In genomic region chr22:44550666-44551491, GRCh38 we compare ENCODE assay signal across 10 cellular contexts. TPM values are rescaled to one million over a fixed set of nuclear protein-coding genes. Genes with fewer than 3 reads are reported as not detected.
A peak's percentile ranks its signal among the peaks of the same experiment; 100 is the strongest.
DNase-seq lines count a peak whose midpoint lies in the region; ATAC-seq, FAIRE-seq and TF ChIP-seq lines count a peak whose summit lies in the region.
"Had no signal": no experiment of that assay in that cellular context is flagged by ENCODE, and none has a peak within 500 bp of the region (broad histone marks: within the 10 kb centered on the region; RNA-seq: fewer than 3 reads in every experiment).

No MANE protein-coding gene starts in this region.

- FAIRE-seq in HTR-8/SVneo (lab: Jason Lieb, UNC) = no peak
- no peak for FAIRE-seq in HepG2 (lab: Jason Lieb, UNC)
- FAIRE-seq: H1 had no signal

- WGBS in HepG2 (ENCODE audit: low lambda C conversion rate) = 27% methylated on average over 22 of the region's 22 CpGs
- 51% methylated on average over 22 of the region's 22 CpGs; no CpG with 5 or more reads in 1 of the 2 donors for WGBS in transverse colon (ENCODE audit: low coverage in 1 of 2), 2 donors

- peak; percentile 61 for ATAC-seq in HepG2

- in situ Hi-C loops in HepG2 (cut with HindIII; ENCODE audit: extremely low pct_ligation_motif_present, low pct_unique_long_range_greater_than_20kb) (no loop called here), transverse colon (cut with MboI; ENCODE audit: low pct_ligation_motif_present in 1 of 4, low pct_unique_long_range_greater_than_20kb in 1 of 4, low sequenced_read_pairs in 3 of 4) (no loop called here)

- POLR2A ChIA-PET in HepG2 (lab: Yijun Ruan, JAX) = no interaction called here

- H3K27me3 ChIP-seq in HepG2 (ENCODE audit: control insufficient read depth in 1 of 2, insufficient read depth in 2 of 2, low read length in 2 of 2) = peaks cover 2 to 29% of the 10 kb centered on the region in 2 experiments; a peak in 3 of 5 replicates
- H3K27me3 ChIP-seq in transverse colon = no peaks in the 10 kb centered on the region

- H3K4me1 ChIP-seq in HepG2 (ENCODE audit: insufficient read depth, low read length) = no peaks in the 10 kb centered on the region
- H3K4me1 ChIP-seq in transverse colon = no peaks in the 10 kb centered on the region

- H3K79me2 ChIP-seq in HepG2 (ENCODE audit: insufficient read depth, low read length) = no peaks in the 10 kb centered on the region

- H3K36me3 ChIP-seq in HepG2 (replicated peaks in 1 of 2; ENCODE audit: control insufficient read depth in 1 of 2, insufficient read depth in 2 of 2, low read length in 2 of 2) (no peaks in the 10 kb centered on the region), transverse colon (no peaks in the 10 kb centered on the region)

- intact Hi-C loops in HepG2 (cut with micrococcal nuclease; ENCODE audit: unreplicated experiment) = no loop called here
- intact Hi-C loops in transverse colon (cut with DNase I; ENCODE audit: low total_unique reads) = no loop called here

- TF ChIP-seq CTCF in AG09319 (IDR thresholded peaks at IDR 0.05; ENCODE audit: low read depth, low read length) = no peak
- no peak for TF ChIP-seq CTCF in HepG2 (CRISPR knock-in tag; IDR thresholded peaks at IDR 0.05)
- no peak for TF ChIP-seq CTCF in transverse colon (IDR thresholded peaks at IDR 0.05)

- TF ChIP-seq EP300 in HepG2 (IDR thresholded peaks at IDR 0.05; ENCODE audit: low read depth in 2 of 2, low read length in 2 of 2) (no peak), HepG2 (CRISPR knock-in tag; IDR thresholded peaks at IDR 0.05; ENCODE audit: borderline replicate concordance) (no peak), transverse colon (IDR thresholded peaks at IDR 0.05; ENCODE audit: low read depth) (no peak)

- H3K27ac ChIP-seq in HepG2 (ENCODE audit: extremely low read length, insufficient read depth, low read length) (no peak overlapping the region), transverse colon (peak overlapping the region; percentile 33 to 80 (median 74))
- H3K27ac ChIP-seq: dorsolateral prefrontal cortex had no signal

- no peak overlapping the region for H3K4me3 ChIP-seq in HepG2 (replicated peaks in 1 of 3; ENCODE audit: insufficient read depth in 1 of 3, low read depth in 2 of 3, low read length in 3 of 3)
- H3K4me3 ChIP-seq in transverse colon = peak overlapping the region in 3 of 4 donors; percentile 8 to 39 (median 17)

- no peak for TF ChIP-seq RAD21 in HepG2 (CRISPR knock-in tag; IDR thresholded peaks at IDR 0.05)

- CTCF ChIA-PET in HepG2 (lab: Yijun Ruan, JAX; ENCODE audit: low intra/inter-chr PET ratio, low total read pairs) = no interaction called here

- H3K4me2 ChIP-seq in HepG2 (ENCODE audit: low read depth, low read length) = no peak overlapping the region

- H3K9me3 ChIP-seq in HepG2 (ENCODE audit: low read length) (no peaks in the 10 kb centered on the region), transverse colon (no peaks in the 10 kb centered on the region)

- BruUV-seq in HepG2 (replicated peaks; lab: Mats Ljungman, UMichigan) = no TSS peak

- no peaks in the 10 kb centered on the region for H4K20me1 ChIP-seq in HepG2 (ENCODE audit: insufficient read depth, low read length)

- no peak overlapping the region for H2AFZ ChIP-seq in HepG2 (ENCODE audit: low read length)

- DNase-seq in AG09319 (ENCODE audit: extremely low read depth, low read depth) = peak; percentile 96
- DNase-seq in HTR-8/SVneo (ENCODE audit: insufficient read length, low spot score) = peak; percentile 71
- peak; percentile 89 for DNase-seq in amniotic epithelial cell (ENCODE audit: low read depth)
- DNase-seq in HepG2 (ENCODE audit: low spot score) = no peak
- peak; percentile 64 for DNase-seq in transverse colon
- no peak for DNase-seq in NCI-H2107 (lab: John Stamatoyannopoulos, UW)
- no peak for DNase-seq in anterior cingulate cortex (lab: John Stamatoyannopoulos, UW)
- no peak for DNase-seq in epidermal melanocyte (ENCODE audit: insufficient read length, low spot score)

- no peak overlapping the region for H3K9ac ChIP-seq in HepG2 (ENCODE audit: insufficient read depth, low read depth, low read length)

- no peak for TF ChIP-seq POLR2A in HepG2 (IDR thresholded peaks at IDR 0.05; ENCODE audit: insufficient read depth in 1 of 2, low read depth in 2 of 2, low read length in 2 of 2)
- no peak for TF ChIP-seq POLR2A in transverse colon (IDR thresholded peaks at IDR 0.05)

TF ChIP-seq in HepG2, 621 proteins besides CTCF, POLR2A, EP300 and RAD21 (continues in another document):
- TF ChIP-seq CEBPB (IDR thresholded peaks at IDR 0.05; ENCODE audit: borderline replicate concordance, low read depth, low read length) = peak; percentile 63; the same call in 1 of the 2 replicates
- TF ChIP-seq WIZ (CRISPR knock-in tag; IDR thresholded peaks at IDR 0.05) = no peak
- TF ChIP-seq, protein P1, sequence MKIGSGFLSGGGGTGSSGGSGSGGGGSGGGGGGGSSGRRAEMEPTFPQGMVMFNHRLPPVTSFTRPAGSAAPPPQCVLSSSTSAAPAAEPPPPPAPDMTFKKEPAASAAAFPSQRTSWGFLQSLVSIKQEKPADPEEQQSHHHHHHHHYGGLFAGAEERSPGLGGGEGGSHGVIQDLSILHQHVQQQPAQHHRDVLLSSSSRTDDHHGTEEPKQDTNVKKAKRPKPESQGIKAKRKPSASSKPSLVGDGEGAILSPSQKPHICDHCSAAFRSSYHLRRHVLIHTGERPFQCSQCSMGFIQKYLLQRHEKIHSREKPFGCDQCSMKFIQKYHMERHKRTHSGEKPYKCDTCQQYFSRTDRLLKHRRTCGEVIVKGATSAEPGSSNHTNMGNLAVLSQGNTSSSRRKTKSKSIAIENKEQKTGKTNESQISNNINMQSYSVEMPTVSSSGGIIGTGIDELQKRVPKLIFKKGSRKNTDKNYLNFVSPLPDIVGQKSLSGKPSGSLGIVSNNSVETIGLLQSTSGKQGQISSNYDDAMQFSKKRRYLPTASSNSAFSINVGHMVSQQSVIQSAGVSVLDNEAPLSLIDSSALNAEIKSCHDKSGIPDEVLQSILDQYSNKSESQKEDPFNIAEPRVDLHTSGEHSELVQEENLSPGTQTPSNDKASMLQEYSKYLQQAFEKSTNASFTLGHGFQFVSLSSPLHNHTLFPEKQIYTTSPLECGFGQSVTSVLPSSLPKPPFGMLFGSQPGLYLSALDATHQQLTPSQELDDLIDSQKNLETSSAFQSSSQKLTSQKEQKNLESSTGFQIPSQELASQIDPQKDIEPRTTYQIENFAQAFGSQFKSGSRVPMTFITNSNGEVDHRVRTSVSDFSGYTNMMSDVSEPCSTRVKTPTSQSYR (CRISPR knock-in tag; IDR thresholded peaks at IDR 0.05; ENCODE audit: borderline replicate concordance) = peak; percentile 47; the same call in 1 of the 2 replicates
- TF ChIP-seq ZNF263 (CRISPR knock-in tag; IDR thresholded peaks at IDR 0.05) = peak; percentile 83
- TF ChIP-seq SRSF9 (IDR thresholded peaks at IDR 0.05; ENCODE audit: borderline replicate concordance, insufficient read depth, low read depth, low read length, poor library complexity, severe bottlenecking) = no peak
- TF ChIP-seq CBX1 (IDR thresholded peaks at IDR 0.05; ENCODE audit: low read depth) = no peak
- no peak for TF ChIP-seq EZH2 (conservative IDR thresholded peaks at IDR 0.05; ENCODE audit: low read depth, low read length)
- no peak for TF ChIP-seq MAZ (IDR thresholded peaks at IDR 0.05; ENCODE audit: borderline replicate concordance, low read depth, low read length)
- no peak for TF ChIP-seq MAZ (CRISPR knock-in tag; IDR thresholded peaks at IDR 0.05; ENCODE audit: low read depth)
- TF ChIP-seq TRIM22 (IDR thresholded peaks at IDR 0.05) = no peak
- TF ChIP-seq LBX2 (CRISPR knock-in tag; IDR thresholded peaks at IDR 0.05; ENCODE audit: borderline replicate concordance) = no peak
- TF ChIP-seq ERF (CRISPR knock-in tag; IDR thresholded peaks at IDR 0.05) = no peak
- TF ChIP-seq ZNF768 (CRISPR knock-in tag; IDR thresholded peaks at IDR 0.05) = no peak

RNA-seq across cellular contexts. Expression of gene RTL6, which starts 52.8 kb away (rescaled TPM):
- total RNA-seq in HepG2 (2016; rRNA removed; fragmentation: Illumina TruSeq; extraction: Trizol) (not detected in 2 replicates), transverse colon (10 to 100 TPM; 16.0 to 24.7 (median 21.5) TPM)
- not detected in 2 replicates for total RNA-seq in HepG2 (2016; cell fraction: cytosol; rRNA removed; fragmentation: Illumina TruSeq; extraction: Trizol; ENCODE audit: low read depth)
- not detected in 2 replicates for total RNA-seq in HepG2 (2016; cell fraction: insoluble cytoplasmic fraction; rRNA removed; fragmentation: Illumina TruSeq; extraction: Trizol)
- total RNA-seq in HepG2 (2016; cell fraction: membrane; rRNA removed; fragmentation: Illumina TruSeq; extraction: Trizol) = not detected in 2 replicates
- not detected in 2 replicates for total RNA-seq in HepG2 (2016; cell fraction: nucleus; rRNA removed; fragmentation: Illumina TruSeq; extraction: Trizol)
- polyA plus RNA-seq in HepG2 (2011; rRNA removed) = not detected in 2 replicates
- not detected in 2 replicates for polyA plus RNA-seq in HepG2 (2011; cell fraction: cytosol; rRNA removed)
- polyA plus RNA-seq in HepG2 (2011; cell fraction: nucleus; rRNA removed) = not detected in 2 replicates
- polyA plus RNA-seq in HepG2 (2012) = not detected in 2 replicates
- not detected in 2 replicates for polyA plus RNA-seq in HepG2 (2016; cell fraction: cytosol; fragmentation: Illumina TruSeq; extraction: Trizol; ENCODE audit: low read depth)
- polyA plus RNA-seq in HepG2 (2016; cell fraction: insoluble cytoplasmic fraction; fragmentation: Illumina TruSeq; extraction: Trizol; ENCODE audit: low read depth) = not detected in 2 replicates
- not detected in 2 replicates for polyA plus RNA-seq in HepG2 (2016; cell fraction: membrane; fragmentation: Illumina TruSeq; extraction: Trizol; ENCODE audit: low read depth)
- not detected in 2 replicates for polyA plus RNA-seq in HepG2 (2016; cell fraction: nucleus; fragmentation: Illumina TruSeq; extraction: Trizol; ENCODE audit: insufficient read depth, low read depth)
- polyA minus RNA-seq in HepG2 (2011; rRNA and poly(A)+ RNA removed; ENCODE audit: low replicate concordance) = 75.9 TPM in 1 of 2 replicates, not detected in the other
- 0.20 and 0.62 TPM in 2 replicates for polyA minus RNA-seq in HepG2 (2011; cell fraction: cytosol; rRNA and poly(A)+ RNA removed)
- polyA minus RNA-seq in HepG2 (2011; cell fraction: nucleus; rRNA and poly(A)+ RNA removed) = 0.25 and 0.26 TPM in 2 replicates

Comparison
In these comparisons a context has a peak if more than half of its experiments do, and no peak if none do; other contexts are left out.
1. DNase-seq: peak in AG09319 (single experiment), HTR-8/SVneo (single experiment), amniotic epithelial cell (single experiment) and transverse colon (single experiment); none in HepG2 (single experiment), NCI-H2107 (single experiment), anterior cingulate cortex (0 of 58) and epidermal melanocyte (single experiment).
2. H3K4me3 ChIP-seq: peak in transverse colon (3 of 4); none in HepG2 (0 of 3).
3. RNA of gene RTL6, which starts 52.8 kb away (total RNA-seq): 16.0 to 24.7 TPM in transverse colon; not detected in HepG2; every median in the first group is over 10 times any median in the second.